12 cellular contexts compared by ENCODE assay signal in the genomic region with DNA sequence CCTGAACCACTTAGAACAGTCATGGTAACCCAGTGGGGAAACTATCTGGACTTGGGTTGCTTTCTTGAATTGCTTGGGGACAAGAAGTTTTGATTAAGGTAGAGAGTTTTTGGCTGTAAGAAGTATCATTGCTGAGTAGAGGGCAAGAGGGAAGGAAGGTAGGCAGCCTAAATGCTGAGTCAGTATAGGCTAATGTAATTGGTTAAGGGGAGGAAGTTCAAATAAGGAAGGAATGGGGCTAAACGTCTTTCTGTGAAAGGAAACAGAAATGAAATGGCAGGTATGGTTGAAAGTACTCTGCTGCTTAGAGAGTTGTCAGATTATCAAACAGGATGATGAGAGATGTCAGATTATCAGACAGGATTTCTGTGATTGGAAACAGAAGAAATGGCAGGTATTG. TPM values are rescaled to one million over a fixed set of nuclear protein-coding genes. Genes with fewer than 3 reads are reported as not detected.
DNase-seq lines count a peak whose midpoint lies in the region; ATAC-seq and TF ChIP-seq lines count a peak whose summit lies in the region.
"Had no signal": no experiment of that assay in that cellular context is flagged by ENCODE, and none has a peak within 500 bp of the region (broad histone marks: within the 10 kb centered on the region; RNA-seq: fewer than 3 reads in every experiment).

No MANE protein-coding gene starts in this region.

- intact Hi-C loops in CD4-positive, alpha-beta T cell (cut with DNase I, micrococcal nuclease) = no loop called here
- intact Hi-C loops in mucosa of descending colon (cut with DNase I, micrococcal nuclease) = no loop called here

- no peaks in the 10 kb centered on the region for H3K9me3 ChIP-seq in CD4-positive, alpha-beta T cell (ENCODE audit: control insufficient read depth, low read length)
- H3K9me3 ChIP-seq in HUES48 (ENCODE audit: control insufficient read depth, insufficient read depth, low read length) (no peaks in the 10 kb centered on the region), mucosa of descending colon (no peaks in the 10 kb centered on the region)

- no peak overlapping the region for H3K4me3 Mint-ChIP-seq in CD4-positive, alpha-beta T cell
- H3K4me3 Mint-ChIP-seq in WTC11 = no peak overlapping the region
- H3K4me3 Mint-ChIP-seq: endodermal cell had no signal

- peaks cover 97% of the 10 kb centered on the region for H3K36me3 ChIP-seq in HUES48 (ENCODE audit: control insufficient read depth, insufficient read depth, low read length)
- peaks cover 53% of the 10 kb centered on the region for H3K36me3 ChIP-seq in mucosa of descending colon (ENCODE audit: low read depth)

- no peaks in the 10 kb centered on the region for H3K27me3 Mint-ChIP-seq in CD4-positive, alpha-beta T cell
- H3K27me3 Mint-ChIP-seq in WTC11 (ENCODE audit: low read depth) = no peaks in the 10 kb centered on the region

- H3K4me3 ChIP-seq in HUES48 (ENCODE audit: low read depth, low read length) (no peak overlapping the region), mucosa of descending colon (no peak overlapping the region)

- H3K36me3 Mint-ChIP-seq in CD4-positive, alpha-beta T cell (ENCODE audit: low read depth) = peaks cover 95% of the 10 kb centered on the region
- peaks cover 92% of the 10 kb centered on the region for H3K36me3 Mint-ChIP-seq in WTC11

- H3K9me3 Mint-ChIP-seq in CD4-positive, alpha-beta T cell = no peaks in the 10 kb centered on the region
- H3K9me3 Mint-ChIP-seq in WTC11 = no peaks in the 10 kb centered on the region
- H3K9me3 Mint-ChIP-seq: endodermal cell had no signal

- no peak overlapping the region for H3K9ac ChIP-seq in HUES48 (ENCODE audit: low read depth, low read length)

- no peak for DNase-seq in CD4-positive, alpha-beta T cell
- DNase-seq in WTC11 (ENCODE audit: low spot score) = no peak
- no peak for DNase-seq in mucosa of descending colon
- DNase-seq in NCI-H2227 treated with DMSO at 0.1 percent for 48 hours (lab: John Stamatoyannopoulos, UW) = no peak
- no peak for DNase-seq in NCI-H128 (lab: John Stamatoyannopoulos, UW; ENCODE audit: unreplicated experiment)
- DNase-seq in NCI-H446 (lab: John Stamatoyannopoulos, UW) = no peak
- DNase-seq: DND-41; endodermal cell; KG1; stimulated activated CD4-positive, alpha-beta T cell treated with anti-CD3 and anti-CD28 coated beads, Interleukin-2, amount 100 ng/mL, for 48 hours had no signal

- H3K27me3 ChIP-seq in CD4-positive, alpha-beta T cell (ENCODE audit: control insufficient read depth, insufficient read depth, low read length) = no peaks in the 10 kb centered on the region
- H3K27me3 ChIP-seq in HUES48 (ENCODE audit: control insufficient read depth, insufficient read depth, low read length) = no peaks in the 10 kb centered on the region

- peak overlapping the region; percentile 28 for H3K27ac Mint-ChIP-seq in CD4-positive, alpha-beta T cell
- H3K27ac Mint-ChIP-seq in WTC11 = peak overlapping the region; percentile 19; the same call in 1 of the 2 replicates
- H3K27ac Mint-ChIP-seq: endodermal cell had no signal

- CTCF ChIA-PET in CD4-positive, alpha-beta T cell (lab: Charles Lee) = interaction anchor here (1.2 to 1.4 kb wide), 2 partner anchors 8 to 29 kb away, joined by 3 to 4 read pairs; no protein-coding TSS in a partner anchor
- CTCF ChIA-PET in WTC11 (lab: Charles Lee) = no interaction called here

- POLR2A ChIA-PET in CD4-positive, alpha-beta T cell (lab: Charles Lee) = interaction anchor here (1.3 kb wide), 1 partner anchor 11 kb away, joined by 3 read pairs; no protein-coding TSS in a partner anchor
- POLR2A ChIA-PET in WTC11 (lab: Charles Lee) = no interaction called here

- no peak for TF ChIP-seq CTCF in CD4-positive, alpha-beta T cell (IDR thresholded peaks at IDR 0.05)
- TF ChIP-seq CTCF in WTC11 (IDR thresholded peaks at IDR 0.05) = no peak
- no peak for TF ChIP-seq CTCF in mucosa of descending colon (IDR thresholded peaks at IDR 0.05)

- H3K4me1 Mint-ChIP-seq in CD4-positive, alpha-beta T cell (ENCODE audit: low read depth) = peaks cover 20% of the 10 kb centered on the region
- peaks cover 4% of the 10 kb centered on the region for H3K4me1 Mint-ChIP-seq in WTC11
- H3K4me1 Mint-ChIP-seq: endodermal cell had no signal

- H3K27ac ChIP-seq in CD4-positive, alpha-beta T cell (ENCODE audit: low read depth, low read length) = no peak overlapping the region
- H3K27ac ChIP-seq in HUES48 (ENCODE audit: low read depth, low read length) = peak overlapping the region; percentile 14

- H3K4me1 ChIP-seq in HUES48 (ENCODE audit: control insufficient read depth, insufficient read depth, low read length) (peaks cover 5% of the 10 kb centered on the region; the same call in 1 of the 2 replicates), mucosa of descending colon (ENCODE audit: low read depth) (no peaks in the 10 kb centered on the region)

- ATAC-seq in CD4-positive, alpha-beta T cell (ENCODE audit: poor library complexity) = peak; percentile 48
- ATAC-seq in WTC11 (no peak), mucosa of descending colon (peak; percentile 22), HG02610 (IDR thresholded peaks at IDR 0.05; ENCODE audit: unreplicated experiment) (no peak)

TF ChIP-seq in WTC11, 78 proteins besides CTCF, POLR2A, EP300 and RAD21:
- TF ChIP-seq, protein P1, sequence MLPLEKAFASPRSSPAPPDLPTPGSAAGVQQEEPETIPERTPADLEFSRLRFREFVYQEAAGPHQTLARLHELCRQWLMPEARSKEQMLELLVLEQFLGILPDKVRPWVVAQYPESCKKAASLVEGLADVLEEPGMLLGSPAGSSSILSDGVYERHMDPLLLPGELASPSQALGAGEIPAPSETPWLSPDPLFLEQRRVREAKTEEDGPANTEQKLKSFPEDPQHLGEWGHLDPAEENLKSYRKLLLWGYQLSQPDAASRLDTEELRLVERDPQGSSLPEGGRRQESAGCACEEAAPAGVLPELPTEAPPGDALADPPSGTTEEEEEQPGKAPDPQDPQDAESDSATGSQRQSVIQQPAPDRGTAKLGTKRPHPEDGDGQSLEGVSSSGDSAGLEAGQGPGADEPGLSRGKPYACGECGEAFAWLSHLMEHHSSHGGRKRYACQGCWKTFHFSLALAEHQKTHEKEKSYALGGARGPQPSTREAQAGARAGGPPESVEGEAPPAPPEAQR (CRISPR knock-in tag; IDR thresholded peaks at IDR 0.05) = no peak
- TF ChIP-seq RELA (CRISPR knock-in tag; IDR thresholded peaks at IDR 0.05; ENCODE audit: borderline replicate concordance) = no peak
TF ChIP-seq in WTC11: peak in this region for 0.

RNA-seq across cellular contexts. Expression of a gene that starts 20.3 kb away (rescaled TPM):
- 100 to 1,000 TPM; 145 to 151 TPM for total RNA-seq in CD4-positive, alpha-beta T cell
- total RNA-seq in WTC11 (2021) (437 to 506 TPM (median 452 TPM) in 3 replicates), mucosa of descending colon (100 to 1,000 TPM; 162 to 269 (median 217) TPM)

RNA-seq across cellular contexts. Expression of a gene that starts 23.9 kb away (rescaled TPM):
- total RNA-seq in CD4-positive, alpha-beta T cell = 1 to 10 TPM; 2.4 to 3.0 TPM
- 14.7 to 17.4 TPM (median 15.8 TPM) in 3 replicates for total RNA-seq in WTC11 (2021)
- total RNA-seq in mucosa of descending colon = 10 to 100 TPM in 1 of 3 donors, 1 to 10 TPM in 2; 2.3 to 20.3 (median 3.2) TPM

Comparison
In these comparisons a context has a peak if more than half of its experiments do, and no peak if none do; other contexts are left out.
1. ATAC-seq: peak in CD4-positive, alpha-beta T cell (single experiment) and mucosa of descending colon (single experiment); none in WTC11 (single experiment) and HG02610 (single experiment).